ENCODE assay signal across 26 cellular contexts in genomic region chr10:34327184-34327583, GRCh38.
A peak's percentile ranks its signal among the peaks of the same experiment; 100 is the strongest.
DNase-seq lines count a peak whose midpoint lies in the region; ATAC-seq and TF ChIP-seq lines count a peak whose summit lies in the region.
"Had no signal": no experiment of that assay in that cellular context is flagged by ENCODE, and none has a peak within 500 bp of the region (broad histone marks: within the 10 kb centered on the region; RNA-seq: fewer than 3 reads in every experiment).

No MANE protein-coding gene starts in this region.

- H3K4me1 ChIP-seq in BE2C (peaks cover 13% of the 10 kb centered on the region), mesendoderm (ENCODE audit: control insufficient read depth, low read depth, low read length) (peaks cover 2% of the 10 kb centered on the region)
- H3K4me1 ChIP-seq in BLaER1 treated with 17β-estradiol and CSF1 and Interleukin-3, amounts not matched to agents 10 nM and 100 nM = peaks cover 0 to 36% (median 24%) of the 10 kb centered on the region in 10 experiments; a peak in 18 of 20 replicates

- no peak overlapping the region for H4K8ac ChIP-seq in mesendoderm (ENCODE audit: low read depth, low read length)

- TF ChIP-seq CTCF in BE2C (IDR thresholded peaks at IDR 0.05; ENCODE audit: low read depth, low read length) = no peak

- H4K5ac ChIP-seq in mesendoderm (ENCODE audit: low read length) = no peak overlapping the region

- H2AK5ac ChIP-seq in mesendoderm (ENCODE audit: low read length) = no peak overlapping the region

- no peak overlapping the region for H3K4ac ChIP-seq in mesendoderm (ENCODE audit: low read depth, low read length)

- H3K23ac ChIP-seq in mesendoderm (ENCODE audit: low read length) = no peak overlapping the region

- H3K18ac ChIP-seq in mesendoderm (ENCODE audit: low read length) = no peak overlapping the region

- peak overlapping the region in 8 of 11 experiments; percentile 11 to 55 (median 44); a peak in 14 of 22 replicates for H3K4me2 ChIP-seq in BLaER1 treated with 17β-estradiol and CSF1 and Interleukin-3, amounts not matched to agents 10 nM and 100 nM
- no peak overlapping the region for H3K4me2 ChIP-seq in mesendoderm (ENCODE audit: low read length)
- H3K4me2 ChIP-seq: A549 had no signal

- H4K20me1 ChIP-seq in BLaER1 treated with 17β-estradiol and CSF1 and Interleukin-3, amounts not matched to agents 10 nM and 100 nM = no peaks in the 10 kb centered on the region

- no peak overlapping the region for H3K56ac ChIP-seq in mesendoderm (ENCODE audit: low read length)

- no peak overlapping the region for H3K9ac ChIP-seq in BLaER1 treated with 17β-estradiol and CSF1 and Interleukin-3, amounts not matched to agents 10 nM and 100 nM
- H3K9ac ChIP-seq in mesendoderm (ENCODE audit: low read length) = no peak overlapping the region

- H2BK15ac ChIP-seq in mesendoderm (replicated peaks; ENCODE audit: low read depth) = no peak overlapping the region

- no CpG with 5 or more reads among the region's 4 CpGs for WGBS in mesendoderm (ENCODE audit: extremely low coverage, insufficient coverage, low lambda C conversion rate)

- H2BK120ac ChIP-seq in mesendoderm (ENCODE audit: low read depth, low read length) = no peak overlapping the region

- H2BK5ac ChIP-seq in mesendoderm (ENCODE audit: low read length) = no peak overlapping the region

- H3K27me3 ChIP-seq in BE2C (no peaks in the 10 kb centered on the region), mesendoderm (ENCODE audit: insufficient read depth, low read length, poor library complexity) (no peaks in the 10 kb centered on the region)
- no peaks in the 10 kb centered on the region for H3K27me3 ChIP-seq in BLaER1 treated with 17β-estradiol and CSF1 and Interleukin-3, amounts not matched to agents 10 nM and 100 nM

- H3K79me2 ChIP-seq in mesendoderm (ENCODE audit: control insufficient read depth, insufficient read depth, low read length) = no peaks in the 10 kb centered on the region

- H3K27ac ChIP-seq in BLaER1 treated with 17β-estradiol and CSF1 and Interleukin-3, amounts not matched to agents 10 nM and 100 nM = no peak overlapping the region
- no peak overlapping the region for H3K27ac ChIP-seq in mesendoderm (ENCODE audit: low read depth, low read length)
- H3K27ac ChIP-seq: RWPE1 had no signal

- no peak for ATAC-seq in HG03175 (IDR thresholded peaks at IDR 0.05; ENCODE audit: unreplicated experiment)
- ATAC-seq: GM12878, HCT116, HepG2, Panc1, T-cell had no signal

- DNase-seq in BE2C (peak; percentile 41), SK-N-DZ (ENCODE audit: low spot score) (peak; percentile 70), mesendoderm (peak; percentile 22), SKM-1 (lab: John Stamatoyannopoulos, UW; ENCODE audit: unreplicated experiment) (no peak), GM19238 (ENCODE audit: insufficient read length, low spot score) (no peak)
- DNase-seq: AML-193; CD8-positive, alpha-beta memory T cell; DMS 273 treated with DMSO at 0.1 percent for 48 hours; DMS79; EL; GDM1; Karpas-422; NCI-H1092; NCI-H1417 treated with DMSO at 0.1 percent for 48 hours; NCI-H187 treated with DMSO at 0.1 percent for 48 hours; NCI-H510A treated with DMSO at 0.1 percent for 48 hours; SHP77; T-cell had no signal

- H3K9me3 ChIP-seq in BE2C = no peaks in the 10 kb centered on the region; the same call in 1 of the 2 replicates
- peaks cover 0 to 8% (median 0%) of the 10 kb centered on the region in 11 experiments; a peak in 1 of 22 replicates for H3K9me3 ChIP-seq in BLaER1 treated with 17β-estradiol and CSF1 and Interleukin-3, amounts not matched to agents 10 nM and 100 nM (replicated peaks in 1 of 11)
- H3K9me3 ChIP-seq: A549 had no signal

- H3K36me3 ChIP-seq in BE2C = peaks cover 2% of the 10 kb centered on the region; the same call in 1 of the 2 replicates
- H3K36me3 ChIP-seq in BLaER1 treated with 17β-estradiol and CSF1 and Interleukin-3, amounts not matched to agents 10 nM and 100 nM = peaks cover 0 to 54% (median 22%) of the 10 kb centered on the region in 11 experiments; a peak in 15 of 22 replicates
- H3K36me3 ChIP-seq in mesendoderm (ENCODE audit: control insufficient read depth, insufficient read depth, low read length) = no peaks in the 10 kb centered on the region

- no peaks in the 10 kb centered on the region for H3K79me1 ChIP-seq in mesendoderm (ENCODE audit: low read length)

- H3K4me3 ChIP-seq in BE2C (ENCODE audit: low read depth, low read length) = no peak overlapping the region
- no peak overlapping the region for H3K4me3 ChIP-seq in BLaER1 treated with 17β-estradiol and CSF1 and Interleukin-3, amounts not matched to agents 10 nM and 100 nM
- H3K4me3 ChIP-seq in mesendoderm (ENCODE audit: low read length) = no peak overlapping the region
- H3K4me3 ChIP-seq: A549, GM12878 had no signal

Comparison
In these comparisons a context has a peak if more than half of its experiments do, and no peak if none do; other contexts are left out.
1. DNase-seq: peak in BE2C (single experiment), SK-N-DZ (single experiment) and mesendoderm (single experiment); none in SKM-1 (single experiment) and GM19238 (single experiment).